1 cellular context compared by ENCODE assay signal in genomic region chr17:79849953-79850352, GRCh38.
TF ChIP-seq lines count a peak whose summit lies in the region.

No MANE protein-coding gene starts in this region.

TF ChIP-seq in H1, 55 proteins besides CTCF, POLR2A, EP300 and RAD21:
- peak; percentile 37; the same call in 1 of the 2 replicates for TF ChIP-seq USF2 (IDR thresholded peaks at IDR 0.05; ENCODE audit: low read length)
- no peak for TF ChIP-seq EZH2 (IDR thresholded peaks at IDR 0.05; ENCODE audit: low read depth, low read length, severe bottlenecking)
TF ChIP-seq in H1: peak in this region for 1.
